ENCODE assay signal across 12 cellular contexts in genomic region chr22:49989826-49990225, GRCh38. TPM values are rescaled to one million over a fixed set of nuclear protein-coding genes. Genes with fewer than 3 reads are reported as not detected.
DNase-seq lines count a peak whose midpoint lies in the region; ATAC-seq, FAIRE-seq and TF ChIP-seq lines count a peak whose summit lies in the region.
"Not testable (repeated sequence)": the region's sequence is repeated elsewhere in the genome, so short reads cannot be mapped to it uniquely, and the experiment has no call there.
"Had no signal": no experiment of that assay in that cellular context is flagged by ENCODE, and none has a peak within 500 bp of the region (broad histone marks: within the 10 kb centered on the region; RNA-seq: fewer than 3 reads in every experiment).

No MANE protein-coding gene starts in this region.

- not testable (repeated sequence) for H3K27ac ChIP-seq in WERI-Rb-1; astrocyte (ENCODE audit: low read depth, low read length); lower lobe of right lung; upper lobe of right lung

- FAIRE-seq in astrocyte (lab: Jason Lieb, UNC), result not testable (repeated sequence)

- H3K79me2 ChIP-seq in astrocyte (ENCODE audit: insufficient read depth, low read length), result not testable (repeated sequence)

- not testable (repeated sequence) for TF ChIP-seq CTCF in WERI-Rb-1 (IDR thresholded peaks at IDR 0.05; ENCODE audit: low read depth, low read length); astrocyte (IDR thresholded peaks at IDR 0.05; ENCODE audit: insufficient read depth, low read depth, low read length); lower lobe of right lung (IDR thresholded peaks at IDR 0.05); upper lobe of right lung (IDR thresholded peaks at IDR 0.05)

- not testable (repeated sequence) for H3K4me1 ChIP-seq in astrocyte (ENCODE audit: insufficient read depth, low read length); lower lobe of right lung; upper lobe of right lung

- DNase-seq in WERI-Rb-1 (peak; percentile 15), left lobe of liver (ENCODE audit: low spot score) (peak; percentile 27), lower lobe of right lung (peak; percentile 12), sciatic nerve (ENCODE audit: low spot score) (peak; percentile 41), upper lobe of right lung (peak; percentile 39)
- DNase-seq in activated CD4-positive, alpha-beta T cell treated with anti-CD3 and anti-CD28 coated beads for 36 hours, result peak; percentile 1
- not testable (repeated sequence) for DNase-seq in astrocyte (ENCODE audit: low read depth)

- not testable (repeated sequence) for H2AFZ ChIP-seq in astrocyte (ENCODE audit: low read depth, low read length)

- not testable (repeated sequence) for H3K27ac Mint-ChIP-seq in activated CD4-positive, alpha-beta T cell treated with anti-CD3 and anti-CD28 coated beads for 36 hours
- H3K27ac Mint-ChIP-seq in astrocyte (ENCODE audit: unreplicated experiment), result peak overlapping the region; percentile 18

- not testable (repeated sequence) for H3K4me3 ChIP-seq in WERI-Rb-1 (ENCODE audit: low read depth, low read length); astrocyte (ENCODE audit: insufficient read depth, low read depth, low read length); lower lobe of right lung; upper lobe of right lung

- not testable (repeated sequence) for H3K4me1 Mint-ChIP-seq in activated CD4-positive, alpha-beta T cell treated with anti-CD3 and anti-CD28 coated beads for 36 hours; astrocyte (ENCODE audit: low read depth, unreplicated experiment)

- H3K9me3 Mint-ChIP-seq in activated CD4-positive, alpha-beta T cell treated with anti-CD3 and anti-CD28 coated beads for 36 hours (ENCODE audit: low read depth), result peaks cover 17% of the 10 kb centered on the region
- peaks cover 30% of the 10 kb centered on the region for H3K9me3 Mint-ChIP-seq in astrocyte (ENCODE audit: unreplicated experiment)

- POLR2A ChIA-PET in activated CD4-positive, alpha-beta T cell treated with anti-CD3 and anti-CD28 coated beads for 36 hours (lab: Charles Lee), result not testable (repeated sequence)

- not testable (repeated sequence) for H3K36me3 Mint-ChIP-seq in activated CD4-positive, alpha-beta T cell treated with anti-CD3 and anti-CD28 coated beads for 36 hours (ENCODE audit: low read depth); astrocyte (ENCODE audit: low read depth, unreplicated experiment)

- not testable (repeated sequence) for ATAC-seq in activated CD4-positive, alpha-beta T cell treated with anti-CD3 and anti-CD28 coated beads for 36 hours; left lobe of liver; lower lobe of right lung; sciatic nerve; upper lobe of right lung

- not testable (repeated sequence) for H3K36me3 ChIP-seq in WERI-Rb-1; astrocyte (ENCODE audit: insufficient read depth, low read length); lower lobe of right lung; upper lobe of right lung

- not testable (repeated sequence) for H3K9ac ChIP-seq in astrocyte (ENCODE audit: low read length)

- not testable (repeated sequence) for H4K20me1 ChIP-seq in astrocyte (ENCODE audit: insufficient read depth, low read length)

- CTCF ChIA-PET in activated CD4-positive, alpha-beta T cell treated with anti-CD3 and anti-CD28 coated beads for 36 hours (lab: Charles Lee), result not testable (repeated sequence)

- H3K4me3 Mint-ChIP-seq in activated CD4-positive, alpha-beta T cell treated with anti-CD3 and anti-CD28 coated beads for 36 hours; astrocyte (ENCODE audit: unreplicated experiment): not testable (repeated sequence)

- H3K4me2 ChIP-seq in astrocyte (ENCODE audit: low read length), result not testable (repeated sequence)

- intact Hi-C loops in activated CD4-positive, alpha-beta T cell treated with anti-CD3 and anti-CD28 coated beads for 36 hours (cut with DNase I, micrococcal nuclease); lower lobe of right lung (cut with DNase I); sciatic nerve (cut with DNase I): not testable (repeated sequence)
- intact Hi-C loops in upper lobe of right lung (cut with DNase I), result loop anchor here (10.0 kb wide), 1 partner anchor 55 kb away; no protein-coding TSS in a partner anchor

- peaks cover 10% of the 10 kb centered on the region for H3K9me3 ChIP-seq in WERI-Rb-1 (ENCODE audit: severe bottlenecking)
- not testable (repeated sequence) for H3K9me3 ChIP-seq in astrocyte (ENCODE audit: insufficient read depth, low read depth, low read length); upper lobe of right lung
- peaks cover 16% of the 10 kb centered on the region for H3K9me3 ChIP-seq in lower lobe of right lung

- not testable (repeated sequence) for H3K27me3 ChIP-seq in WERI-Rb-1 (ENCODE audit: insufficient read depth, low read depth, severe bottlenecking); astrocyte (ENCODE audit: insufficient read depth, low read length); lower lobe of right lung (ENCODE audit: low read depth); upper lobe of right lung

- not testable (repeated sequence) for H3K27me3 Mint-ChIP-seq in activated CD4-positive, alpha-beta T cell treated with anti-CD3 and anti-CD28 coated beads for 36 hours
- peaks cover 42% of the 10 kb centered on the region for H3K27me3 Mint-ChIP-seq in astrocyte (ENCODE audit: low read depth, unreplicated experiment)

RNA-seq across cellular contexts. Expression of gene IL17REL, which starts 22.7 kb away (rescaled TPM):
- total RNA-seq in activated CD4-positive, alpha-beta T cell treated with anti-CD3 and anti-CD28 coated beads for 36 hours, result under 1 TPM; 0.16 TPM
- total RNA-seq in astrocyte (not detected in 2 replicates), left lobe of liver (not detected), lower lobe of right lung (0.09 TPM), sciatic nerve (not detected), upper lobe of right lung (not detected)
- total RNA-seq: A172; Caco-2; Calu3; CD4-positive, alpha-beta T cell; CD8-positive, alpha-beta T cell had no signal

RNA-seq across cellular contexts. Expression of gene PIM3, which starts 29.3 kb away (rescaled TPM):
- 100 to 1,000 TPM; 127 to 165 TPM for total RNA-seq in activated CD4-positive, alpha-beta T cell treated with anti-CD3 and anti-CD28 coated beads for 36 hours
- total RNA-seq in astrocyte, result 15.1 and 15.5 TPM in 2 replicates
- total RNA-seq in left lobe of liver, result 36.8 TPM
- 94.7 TPM for total RNA-seq in lower lobe of right lung
- total RNA-seq in sciatic nerve, result 62.2 TPM
- total RNA-seq in upper lobe of right lung, result 119 TPM
